Comparison of ENCODE assay signal across 27 cellular contexts in genomic region chr4:180770265-180770664, GRCh38.
"Had no signal": no experiment of that assay in that cellular context is flagged by ENCODE, and none has a peak within 500 bp of the region (broad histone marks: within the 10 kb centered on the region; RNA-seq: fewer than 3 reads in every experiment).

No MANE protein-coding gene starts in this region.

- ATAC-seq: natural killer cell; pancreas; right cardiac atrium; sciatic nerve; stimulated activated naive B cell treated with anti-CD40 and anti-IgM and Interleukin-4, amounts not matched to agents 10 μg/mL and 1 μg/mL and 100 μg/mL, for 72 hours; stimulated activated naive CD8-positive, alpha-beta T cell treated with anti-CD3 and anti-CD28 coated beads, Interleukin-15, Interleukin-2, amounts not matched to agents 100 U/mL and 50 U/mL, for 24 hours had no signal

- FAIRE-seq: pancreas had no signal

- H3K4me1 ChIP-seq: left ventricle myocardium inferior, pancreas, prostate gland, stomach, testis, thyroid gland, transverse colon, upper lobe of left lung, vagina had no signal

- H3K4me3 ChIP-seq: left ventricle myocardium inferior, lung, pancreas, prostate gland, skin epidermis, stomach, testis, thyroid gland, transverse colon, upper lobe of left lung, vagina had no signal

- H3K27ac Mint-ChIP-seq: mesothelial cell of epicardium; naive B cell; natural killer cell; stimulated activated naive B cell treated with anti-CD40 and anti-IgM and Interleukin-4, amounts not matched to agents 10 μg/mL and 1 μg/mL and 100 μg/mL, for 72 hours had no signal

- H3K4me1 Mint-ChIP-seq: naive B cell; natural killer cell; stimulated activated naive B cell treated with anti-CD40 and anti-IgM and Interleukin-4, amounts not matched to agents 10 μg/mL and 1 μg/mL and 100 μg/mL, for 72 hours had no signal

- H3K36me3 ChIP-seq: left ventricle myocardium inferior, pancreas, prostate gland, stomach, thyroid gland, transverse colon, upper lobe of left lung, vagina had no signal

- H3K27ac ChIP-seq: left ventricle myocardium inferior, pancreas, prostate gland, skin epidermis, stomach, testis, thyroid gland, transverse colon, upper lobe of left lung, vagina had no signal

- H3K27me3 ChIP-seq: pancreas, stomach, testis, thyroid gland, transverse colon, upper lobe of left lung, vagina had no signal

- H3K4me3 Mint-ChIP-seq: mesothelial cell of epicardium; naive B cell; natural killer cell; stimulated activated naive B cell treated with anti-CD40 and anti-IgM and Interleukin-4, amounts not matched to agents 10 μg/mL and 1 μg/mL and 100 μg/mL, for 72 hours had no signal

- H3K9me3 ChIP-seq: pancreas, prostate gland, testis, thyroid gland, transverse colon, upper lobe of left lung, vagina had no signal

- H3K36me3 Mint-ChIP-seq: mesothelial cell of epicardium; naive B cell; natural killer cell; stimulated activated naive B cell treated with anti-CD40 and anti-IgM and Interleukin-4, amounts not matched to agents 10 μg/mL and 1 μg/mL and 100 μg/mL, for 72 hours had no signal

- DNase-seq: islet precursor cell; left ventricle myocardium inferior; mesendoderm; naive B cell; natural killer cell; nucleus accumbens; pancreas; posterior cingulate gyrus; retina; right cardiac atrium; stimulated activated CD4-positive, alpha-beta T cell treated with anti-CD3 and anti-CD28 coated beads, Interleukin-12 subunit alpha, Interleukin-12 subunit beta, amount 100 ng/mL, for 4 hours; stimulated activated CD4-positive, alpha-beta T cell treated with anti-CD3 and anti-CD28 coated beads, Interleukin-15, amount 100 ng/mL, for 24 hours; stimulated activated CD4-positive, alpha-beta T cell treated with anti-CD3 and anti-CD28 coated beads, Interleukin-2, amount 100 ng/mL, for 24 hours; stimulated activated CD4-positive, alpha-beta T cell treated with anti-CD3 and anti-CD28 coated beads, Interleukin-4, amount 100 ng/mL, for 1 hour; stimulated activated naive B cell treated with anti-CD40 and anti-IgM and Interleukin-4, amounts not matched to agents 10 μg/mL and 1 μg/mL and 100 μg/mL, for 72 hours; stimulated activated naive CD8-positive, alpha-beta T cell treated with anti-CD3 and anti-CD28 coated beads, Interleukin-15, Interleukin-2, amounts not matched to agents 100 U/mL and 50 U/mL, for 24 hours; stomach; testis; thyroid gland; transverse colon; upper lobe of left lung had no signal

- H3K27me3 Mint-ChIP-seq: naive B cell; stimulated activated naive B cell treated with anti-CD40 and anti-IgM and Interleukin-4, amounts not matched to agents 10 μg/mL and 1 μg/mL and 100 μg/mL, for 72 hours had no signal
